In the genomic region with DNA sequence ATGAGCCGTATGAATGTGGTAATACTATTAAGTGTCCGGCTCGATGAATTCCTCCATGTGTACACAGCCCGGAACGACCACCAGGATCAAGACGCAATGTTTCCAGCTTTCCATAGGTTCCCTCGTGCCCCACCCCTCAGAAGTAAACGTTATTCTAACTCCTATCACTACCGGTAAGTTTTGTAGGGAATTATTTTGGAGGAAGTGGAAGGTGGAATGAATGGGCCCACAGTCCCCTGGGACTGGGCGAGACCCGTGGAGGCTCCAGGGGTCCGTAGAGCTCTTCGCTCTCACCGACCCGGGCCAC, we compare ENCODE assay signal across 8 cellular contexts. TPM values are rescaled to one million over a fixed set of nuclear protein-coding genes. Genes with fewer than 3 reads are reported as not detected.
DNase-seq lines count a peak whose midpoint lies in the region; ATAC-seq and TF ChIP-seq lines count a peak whose summit lies in the region.

No MANE protein-coding gene starts in this region.

- H3K23ac ChIP-seq in IMR-90 (ENCODE audit: low read depth, low read length), result peak overlapping the region; percentile 17; the same call in 1 of the 2 replicates

- in situ Hi-C loops in IMR-90 (cut with MboI; ENCODE audit: low sequenced_read_pairs), result no loop called here

- CTCF ChIA-PET in AG04449 (lab: Yijun Ruan, JAX) (interaction anchor here (0.8 to 1.4 kb wide), 4 partner anchors 9 to 179 kb away, joined by 3 to 4 read pairs (median 4); no protein-coding TSS in a partner anchor), IMR-90 (lab: Yijun Ruan, JAX) (interaction anchor here (0.9 kb wide), 1 partner anchor 13 kb away, joined by 3 read pairs; no protein-coding TSS in a partner anchor)

- peak overlapping the region; percentile 77 to 89 for H4K8ac ChIP-seq in IMR-90 (ENCODE audit: low read depth in 2 of 2, low read length in 2 of 2)

- H2BK5ac ChIP-seq in IMR-90 (ENCODE audit: low read depth, low read length, poor library complexity, severe bottlenecking), result peak overlapping the region; percentile 4

- H4K20me1 ChIP-seq in IMR-90 (ENCODE audit: insufficient read depth, low read length), result peaks cover 18% of the 10 kb centered on the region; the same call in 1 of the 2 replicates

- H3K4me1 ChIP-seq in IMR-90 (ENCODE audit: control insufficient read depth, insufficient read depth, low read length), result no peaks in the 10 kb centered on the region

- peaks cover 14% of the 10 kb centered on the region for H3K27me3 Mint-ChIP-seq in central memory CD8-positive, alpha-beta T cell
- H3K27me3 Mint-ChIP-seq in naive B cell, result peaks cover 6 to 15% (median 14%) of the 10 kb centered on the region in 3 donors

- BruUV-seq in IMR-90 (replicated peaks; lab: Mats Ljungman, UMichigan), result no TSS peak

- H3K36me3 Mint-ChIP-seq in central memory CD8-positive, alpha-beta T cell (ENCODE audit: insufficient read depth), result peaks cover 9% of the 10 kb centered on the region
- H3K36me3 Mint-ChIP-seq in naive B cell, result peaks cover 0 to 6% of the 10 kb centered on the region in 2 donors

- no peaks in the 10 kb centered on the region for H3K9me3 Mint-ChIP-seq in central memory CD8-positive, alpha-beta T cell
- H3K9me3 Mint-ChIP-seq in naive B cell, result no peaks in the 10 kb centered on the region

- H2BK20ac ChIP-seq in IMR-90 (ENCODE audit: low read depth, low read length), result no peak overlapping the region

- H3K4me3 ChIP-seq in AG04449 (ENCODE audit: low read depth, low read length) (peak overlapping the region; percentile 83), IMR-90 (ENCODE audit: insufficient read depth, low read depth, low read length) (peak overlapping the region; percentile 60)

- peak overlapping the region; percentile 62; the same call in 1 of the 2 replicates for H4K91ac ChIP-seq in IMR-90 (ENCODE audit: insufficient read depth, low read depth, low read length)

- no peaks in the 10 kb centered on the region for H3K36me3 ChIP-seq in IMR-90 (ENCODE audit: control insufficient read depth, insufficient read depth, low read length)

- dilution Hi-C loops in IMR-90 (cut with HindIII; ENCODE audit: low sequenced_read_pairs, unreplicated experiment), result no loop called here

- H4K5ac ChIP-seq in IMR-90 (ENCODE audit: low read depth, low read length), result peak overlapping the region; percentile 7

- 0 out of 2 replicates have a peak, but pooled peaks cover 2% of the 10 kb centered on the region for H3K9me1 ChIP-seq in IMR-90 (ENCODE audit: insufficient read depth, low read length)

- TF ChIP-seq CTCF in AG04449 (IDR thresholded peaks at IDR 0.05; ENCODE audit: insufficient read depth, low read length, missing control alignments) (no peak), IMR-90 (conservative IDR thresholded peaks at IDR 0.05; ENCODE audit: low read depth, low read length) (no peak)

- H3K4me3 Mint-ChIP-seq in central memory CD8-positive, alpha-beta T cell, result peak overlapping the region; percentile 98
- peak overlapping the region; percentile 81 to 99 (median 95) for H3K4me3 Mint-ChIP-seq in naive B cell

- WGBS in IMR-90 (ENCODE audit: extremely low coverage in 2 of 2, insufficient read length in 1 of 2), 2 experiments, result 4% methylated on average over 6 of the region's 15 CpGs; no CpG with 5 or more reads in 1 of the 2 experiments

- peak overlapping the region; percentile 98 for H2AFZ ChIP-seq in IMR-90 (replicated peaks; ENCODE audit: low read length, poor library complexity)

- H3K27ac Mint-ChIP-seq in central memory CD8-positive, alpha-beta T cell (ENCODE audit: low read depth), result no peak overlapping the region
- peak overlapping the region in 5 of 6 donors; percentile 39 to 93 (median 70) for H3K27ac Mint-ChIP-seq in naive B cell

- peaks cover 6 to 23% of the 10 kb centered on the region in 2 experiments; a peak in 2 of 4 replicates for H3K79me1 ChIP-seq in IMR-90 (ENCODE audit: low read depth in 1 of 2, low read length in 2 of 2)

- peak overlapping the region; percentile 73 for H2AK9ac ChIP-seq in IMR-90 (replicated peaks; ENCODE audit: low read depth, low read length, poor library complexity)

- H2BK120ac ChIP-seq in IMR-90 (ENCODE audit: low read depth, low read length), result peak overlapping the region; percentile 32

- H3K9me3 ChIP-seq in IMR-90 (ENCODE audit: control insufficient read depth, insufficient read depth, low read length), result no peaks in the 10 kb centered on the region

- H3K27ac ChIP-seq in IMR-90 (ENCODE audit: insufficient read depth, low read length), result peak overlapping the region; percentile 5; the same call in 1 of the 2 replicates

- ATAC-seq in IMR-90 (ENCODE audit: low read depth) (no peak; the same call in 1 of the 2 replicates), naive B cell (ENCODE audit: low read depth in 2 of 2) (no peak), HG03442 (IDR thresholded peaks at IDR 0.05; ENCODE audit: unreplicated experiment) (no peak), GM21737 (IDR thresholded peaks at IDR 0.05; ENCODE audit: unreplicated experiment) (no peak)
- ATAC-seq in central memory CD8-positive, alpha-beta T cell (replicated peaks; ENCODE audit: extremely low read depth, poor library complexity, severe bottlenecking), result no peak

- no peaks in the 10 kb centered on the region for H3K27me3 ChIP-seq in IMR-90 (ENCODE audit: control insufficient read depth, insufficient read depth, low read length)

- H3K4me1 Mint-ChIP-seq in central memory CD8-positive, alpha-beta T cell, result peaks cover 45% of the 10 kb centered on the region
- peaks cover 41 to 44% (median 42%) of the 10 kb centered on the region in 3 donors for H3K4me1 Mint-ChIP-seq in naive B cell

- no peak overlapping the region for H2BK15ac ChIP-seq in IMR-90 (ENCODE audit: low read depth, low read length)

- peak overlapping the region; percentile 83 for H3K4me2 ChIP-seq in IMR-90 (ENCODE audit: low read depth, low read length)

- 0 out of 2 replicates have a peak overlapping the region, but pooled peaks have one; percentile 6 for H2AK5ac ChIP-seq in IMR-90 (ENCODE audit: low read depth, low read length)

- no peak for DNase-seq in AG04449 (ENCODE audit: low read depth, low spot score)
- no peak for DNase-seq in IMR-90
- no peak for DNase-seq in central memory CD8-positive, alpha-beta T cell (ENCODE audit: low spot score in 2 of 2)
- DNase-seq in naive B cell, result no peak
- no peak for DNase-seq in hepatic stellate cell (ENCODE audit: low spot score)
- DNase-seq in medulla oblongata (ENCODE audit: extremely low spot score), result no peak

- H3K18ac ChIP-seq in IMR-90 (ENCODE audit: low read depth, low read length), result no peak overlapping the region

- POLR2A ChIA-PET in AG04449 (lab: Yijun Ruan, JAX) (no interaction called here), IMR-90 (lab: Charles Lee; ENCODE audit: unreplicated experiment) (no interaction called here)

- H3K56ac ChIP-seq in IMR-90 (ENCODE audit: extremely low read depth, insufficient read depth, low read length), result 0 out of 2 replicates have a peak overlapping the region, but pooled peaks have one; percentile 21

- H3K9ac ChIP-seq in IMR-90 (ENCODE audit: low read depth, low read length), result peak overlapping the region; percentile 23; the same call in 1 of the 2 replicates

- peak overlapping the region; percentile 60; the same call in 1 of the 2 replicates for H3K4ac ChIP-seq in IMR-90 (ENCODE audit: low read depth, low read length)

- peak overlapping the region; percentile 61; the same call in 1 of the 2 replicates for H3K14ac ChIP-seq in IMR-90 (replicated peaks; ENCODE audit: low read depth, low read length)

- no peak for TF ChIP-seq POLR2A in IMR-90 (IDR thresholded peaks at IDR 0.05; ENCODE audit: low read depth, low read length)

- TF ChIP-seq RAD21 in IMR-90 (IDR thresholded peaks at IDR 0.05; ENCODE audit: low read length), result no peak

- intact Hi-C loops in IMR-90 (cut with micrococcal nuclease), result no loop called here

TF ChIP-seq in IMR-90, 13 proteins besides CTCF, POLR2A, EP300 and RAD21:
- no peak for TF ChIP-seq CHD1 (IDR thresholded peaks at IDR 0.05; ENCODE audit: low read depth, low read length)
- TF ChIP-seq BHLHE40 (IDR thresholded peaks at IDR 0.05; ENCODE audit: low read depth, low read length), result no peak
- no peak for TF ChIP-seq MAFK (IDR thresholded peaks at IDR 0.05; ENCODE audit: low read depth, low read length)
- TF ChIP-seq, protein P1, sequence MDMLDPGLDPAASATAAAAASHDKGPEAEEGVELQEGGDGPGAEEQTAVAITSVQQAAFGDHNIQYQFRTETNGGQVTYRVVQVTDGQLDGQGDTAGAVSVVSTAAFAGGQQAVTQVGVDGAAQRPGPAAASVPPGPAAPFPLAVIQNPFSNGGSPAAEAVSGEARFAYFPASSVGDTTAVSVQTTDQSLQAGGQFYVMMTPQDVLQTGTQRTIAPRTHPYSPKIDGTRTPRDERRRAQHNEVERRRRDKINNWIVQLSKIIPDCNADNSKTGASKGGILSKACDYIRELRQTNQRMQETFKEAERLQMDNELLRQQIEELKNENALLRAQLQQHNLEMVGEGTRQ (IDR thresholded peaks at IDR 0.05; ENCODE audit: low read depth, low read length), result no peak
- TF ChIP-seq, protein P2, sequence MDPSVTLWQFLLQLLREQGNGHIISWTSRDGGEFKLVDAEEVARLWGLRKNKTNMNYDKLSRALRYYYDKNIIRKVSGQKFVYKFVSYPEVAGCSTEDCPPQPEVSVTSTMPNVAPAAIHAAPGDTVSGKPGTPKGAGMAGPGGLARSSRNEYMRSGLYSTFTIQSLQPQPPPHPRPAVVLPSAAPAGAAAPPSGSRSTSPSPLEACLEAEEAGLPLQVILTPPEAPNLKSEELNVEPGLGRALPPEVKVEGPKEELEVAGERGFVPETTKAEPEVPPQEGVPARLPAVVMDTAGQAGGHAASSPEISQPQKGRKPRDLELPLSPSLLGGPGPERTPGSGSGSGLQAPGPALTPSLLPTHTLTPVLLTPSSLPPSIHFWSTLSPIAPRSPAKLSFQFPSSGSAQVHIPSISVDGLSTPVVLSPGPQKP (IDR thresholded peaks at IDR 0.05; ENCODE audit: borderline replicate concordance, low read depth, low read length), result no peak
- no peak for TF ChIP-seq NFE2L2 (IDR thresholded peaks at IDR 0.05; ENCODE audit: low read depth, low read length)
- TF ChIP-seq MAZ (IDR thresholded peaks at IDR 0.05; ENCODE audit: borderline replicate concordance, low read depth, low read length), result no peak
- no peak for TF ChIP-seq FOS (IDR thresholded peaks at IDR 0.05; ENCODE audit: low read depth, low read length)
- TF ChIP-seq MXI1 (IDR thresholded peaks at IDR 0.05; ENCODE audit: borderline replicate concordance, low read depth, low read length), result no peak

RNA-seq across cellular contexts. Expression of a gene that starts 0.7 kb away (rescaled TPM):
- total RNA-seq in IMR-90 (2012; rRNA removed), result 89.4 and 119 TPM in 2 replicates
- polyA plus RNA-seq in IMR-90 (2012; rRNA removed), result 30.3 and 35.3 TPM in 2 replicates
- 6.5 and 10.5 TPM in 2 replicates for polyA plus RNA-seq in IMR-90 (2012; cell fraction: cytosol; rRNA removed)
- polyA plus RNA-seq in IMR-90 (2012; cell fraction: nucleus; rRNA removed; ENCODE audit: low replicate concordance), result 4.8 and 43.7 TPM in 2 replicates
- polyA plus RNA-seq in naive B cell (ENCODE audit: low read depth in 6 of 6), result 10 to 100 TPM in 4 of 6 donors, 1 to 10 TPM in 1, under 1 TPM in 1; 0.14 to 16.1 (median 11.8) TPM
